1 cellular context compared by ENCODE assay signal in the genomic region with DNA sequence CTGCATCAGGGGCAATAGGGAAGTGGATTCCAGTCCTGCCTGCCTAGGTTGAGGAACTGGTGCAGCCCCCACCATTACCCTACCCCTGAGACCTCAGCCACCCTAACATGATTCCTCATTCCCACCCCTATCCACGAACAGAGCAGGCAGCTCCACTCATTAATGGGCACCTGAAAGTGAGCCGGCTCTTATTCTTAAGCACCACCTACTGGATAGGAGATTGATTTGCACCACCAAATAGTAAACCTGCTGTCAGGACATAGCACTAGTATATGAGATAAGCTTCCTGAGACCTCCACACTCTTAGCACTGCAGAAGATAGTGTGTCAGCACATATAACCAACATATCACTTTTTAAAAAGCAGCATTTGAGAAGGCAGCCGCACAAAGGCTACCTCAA.
TF ChIP-seq lines count a peak whose summit lies in the region.

No MANE protein-coding gene starts in this region.

TF ChIP-seq in HepG2, 621 proteins besides CTCF, POLR2A, EP300 and RAD21 (continued from another document):
- TF ChIP-seq, protein P1, sequence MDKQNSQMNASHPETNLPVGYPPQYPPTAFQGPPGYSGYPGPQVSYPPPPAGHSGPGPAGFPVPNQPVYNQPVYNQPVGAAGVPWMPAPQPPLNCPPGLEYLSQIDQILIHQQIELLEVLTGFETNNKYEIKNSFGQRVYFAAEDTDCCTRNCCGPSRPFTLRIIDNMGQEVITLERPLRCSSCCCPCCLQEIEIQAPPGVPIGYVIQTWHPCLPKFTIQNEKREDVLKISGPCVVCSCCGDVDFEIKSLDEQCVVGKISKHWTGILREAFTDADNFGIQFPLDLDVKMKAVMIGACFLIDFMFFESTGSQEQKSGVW (CRISPR knock-in tag; IDR thresholded peaks at IDR 0.05; ENCODE audit: borderline replicate concordance): no peak
- peak; percentile 49 for TF ChIP-seq STAG1 (CRISPR knock-in tag; IDR thresholded peaks at IDR 0.05)
